12 cellular contexts compared by ENCODE assay signal in the genomic region with DNA sequence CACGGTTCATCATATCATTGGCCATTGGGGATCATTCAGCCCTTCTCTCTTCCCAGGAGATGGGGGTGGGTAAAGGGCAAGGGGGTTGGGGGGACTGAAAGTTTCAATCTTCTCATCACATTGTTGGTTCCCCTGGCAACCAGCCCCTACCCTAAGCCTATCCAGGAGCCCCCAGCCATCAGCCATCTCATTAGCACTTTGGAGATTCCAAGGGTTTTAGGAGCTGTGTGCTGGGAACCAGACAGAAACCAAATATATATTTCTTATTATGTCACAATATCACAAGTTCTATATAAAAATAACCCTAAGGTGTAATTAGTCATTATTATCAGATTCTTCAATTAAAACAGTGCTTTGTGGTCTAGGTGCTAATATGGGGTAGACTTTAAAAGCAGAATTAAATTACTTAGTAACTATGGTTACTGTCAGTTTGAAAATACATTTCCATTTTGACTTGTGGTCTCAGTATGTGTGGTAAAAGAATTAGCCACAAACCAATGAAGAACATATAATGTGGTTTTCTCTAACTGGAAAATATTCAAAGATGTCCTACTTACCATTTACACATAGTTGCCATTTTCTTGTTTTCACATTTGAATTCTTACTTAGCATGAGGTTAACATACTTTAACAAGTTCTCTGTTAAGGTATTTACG. TPM values are rescaled to one million over a fixed set of nuclear protein-coding genes. Genes with fewer than 3 reads are reported as not detected.
DNase-seq lines count a peak whose midpoint lies in the region; ATAC-seq, FAIRE-seq and TF ChIP-seq lines count a peak whose summit lies in the region.
"Had no signal": no experiment of that assay in that cellular context is flagged by ENCODE, and none has a peak within 500 bp of the region (broad histone marks: within the 10 kb centered on the region; RNA-seq: fewer than 3 reads in every experiment).

No MANE protein-coding gene starts in this region.

- no peaks in the 10 kb centered on the region for H3K4me1 Mint-ChIP-seq in astrocyte (ENCODE audit: low read depth, unreplicated experiment)

- DNase-seq in GM13976 (ENCODE audit: low spot score) (peak; percentile 34), GM20000 (ENCODE audit: low spot score) (peak; percentile 34), astrocyte (ENCODE audit: low read depth) (peak; percentile 4), DMS79 (lab: John Stamatoyannopoulos, UW) (no peak), substantia nigra (lab: John Stamatoyannopoulos, UW) (no peak), GDM1 (lab: John Stamatoyannopoulos, UW) (no peak), vagina (ENCODE audit: extremely low spot score in 2 of 2) (no peak)
- DNase-seq: EL, Peyer's patch had no signal

- in situ Hi-C loops in GM13976 (cut with MboI; ENCODE audit: low sequenced_read_pairs, unreplicated experiment), result no loop called here

- no peak overlapping the region for H3K4me2 ChIP-seq in astrocyte (ENCODE audit: low read length)

- no peak overlapping the region for H3K9ac ChIP-seq in astrocyte (ENCODE audit: low read length)

- H3K36me3 Mint-ChIP-seq in astrocyte (ENCODE audit: low read depth, unreplicated experiment), result no peaks in the 10 kb centered on the region

- H3K4me1 ChIP-seq in astrocyte (ENCODE audit: insufficient read depth, low read length) (no peaks in the 10 kb centered on the region), vagina (no peaks in the 10 kb centered on the region)

- no peak overlapping the region for H2AFZ ChIP-seq in astrocyte (ENCODE audit: low read depth, low read length)

- no peaks in the 10 kb centered on the region for H4K20me1 ChIP-seq in astrocyte (ENCODE audit: insufficient read depth, low read length)

- intact Hi-C loops in vagina (cut with DNase I), result no loop called here

- TF ChIP-seq POLR2A in vagina (IDR thresholded peaks at IDR 0.05), result no peak

- H3K9me3 Mint-ChIP-seq in astrocyte (ENCODE audit: unreplicated experiment), result peaks cover 3% of the 10 kb centered on the region

- H3K27ac Mint-ChIP-seq in astrocyte (ENCODE audit: unreplicated experiment), result no peak overlapping the region

- peaks cover 4% of the 10 kb centered on the region for H3K27me3 Mint-ChIP-seq in astrocyte (ENCODE audit: low read depth, unreplicated experiment)

- no peaks in the 10 kb centered on the region for H3K36me3 ChIP-seq in astrocyte (ENCODE audit: insufficient read depth, low read length)
- no peaks in the 10 kb centered on the region for H3K36me3 ChIP-seq in vagina
- H3K36me3 ChIP-seq: Peyer's patch had no signal

- no peak overlapping the region for H3K4me3 Mint-ChIP-seq in astrocyte (ENCODE audit: unreplicated experiment)

- H3K27me3 ChIP-seq in astrocyte (ENCODE audit: insufficient read depth, low read length) (peaks cover 2% of the 10 kb centered on the region), vagina (no peaks in the 10 kb centered on the region)
- H3K27me3 ChIP-seq: Peyer's patch had no signal

- H3K4me3 ChIP-seq in astrocyte (ENCODE audit: insufficient read depth, low read depth, low read length) (no peak overlapping the region), vagina (no peak overlapping the region)
- H3K4me3 ChIP-seq: Peyer's patch had no signal

- H3K9me3 ChIP-seq in astrocyte (ENCODE audit: insufficient read depth, low read depth, low read length) (no peaks in the 10 kb centered on the region), vagina (no peaks in the 10 kb centered on the region)
- H3K9me3 ChIP-seq: Peyer's patch had no signal

- ATAC-seq in HG03159 (IDR thresholded peaks at IDR 0.05; ENCODE audit: unreplicated experiment), result peak; percentile 71
- ATAC-seq: esophagus mucosa, HepG2 had no signal

- H3K79me2 ChIP-seq in astrocyte (ENCODE audit: insufficient read depth, low read length), result no peaks in the 10 kb centered on the region

- TF ChIP-seq CTCF in GM13976 (IDR thresholded peaks at IDR 0.05; ENCODE audit: borderline replicate concordance, control extremely low read depth, extremely low read depth, insufficient read depth, missing control alignments), result no peak
- no peak for TF ChIP-seq CTCF in GM20000 (IDR thresholded peaks at IDR 0.05; ENCODE audit: extremely low read depth, missing control alignments)
- no peak for TF ChIP-seq CTCF in astrocyte (IDR thresholded peaks at IDR 0.05; ENCODE audit: insufficient read depth, low read depth, low read length)
- TF ChIP-seq CTCF in vagina (IDR thresholded peaks at IDR 0.05), result no peak

- H3K27ac ChIP-seq in astrocyte (ENCODE audit: low read depth, low read length) (no peak overlapping the region), substantia nigra (ENCODE audit: low read depth, low read length, poor library complexity, severe bottlenecking) (no peak overlapping the region), vagina (no peak overlapping the region)
- H3K27ac ChIP-seq: Peyer's patch had no signal

- no peak for FAIRE-seq in astrocyte (lab: Jason Lieb, UNC)
- FAIRE-seq: HepG2 had no signal

RNA-seq across cellular contexts. Expression of gene IL23R, which starts 28.1 kb away (rescaled TPM):
- total RNA-seq in astrocyte (not detected in 2 replicates), vagina (not detected)
- total RNA-seq: HepG2 had no signal

RNA-seq across cellular contexts. Expression of gene C1orf141, which starts 59.6 kb away (rescaled TPM):
- not detected in 2 replicates for total RNA-seq in astrocyte
- total RNA-seq in vagina, result not detected
- total RNA-seq: esophagus mucosa, HepG2, Peyer's patch had no signal

Comparison
In these comparisons a context has a peak if more than half of its experiments do, and no peak if none do; other contexts are left out.
1. DNase-seq: peak in GM13976 (single experiment), GM20000 (single experiment) and astrocyte (single experiment); none in DMS79 (single experiment), substantia nigra (0 of 49), GDM1 (single experiment) and vagina (0 of 2).